ENCODE assay signal across 26 cellular contexts in the genomic region with DNA sequence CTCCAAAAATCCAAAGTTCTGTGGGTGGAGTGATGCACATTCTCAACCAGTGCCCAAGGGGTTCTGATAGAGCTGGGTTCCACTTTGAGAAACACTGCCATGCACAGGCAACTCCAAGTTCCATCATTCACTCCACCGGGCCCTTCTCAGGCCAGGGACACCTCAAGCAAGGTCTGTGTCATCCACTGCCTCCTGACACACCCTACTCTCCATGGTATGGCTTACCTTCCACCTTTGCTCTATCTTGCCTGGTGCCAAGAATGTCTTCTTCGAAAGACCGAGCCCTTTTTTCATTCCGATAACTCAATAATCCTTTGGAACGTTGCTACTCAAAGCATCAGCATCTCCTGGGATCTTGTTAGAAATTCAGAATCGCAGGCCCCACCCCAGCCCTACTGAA.
DNase-seq lines count a peak whose midpoint lies in the region; ATAC-seq and TF ChIP-seq lines count a peak whose summit lies in the region.
"Had no signal": no experiment of that assay in that cellular context is flagged by ENCODE, and none has a peak within 500 bp of the region (broad histone marks: within the 10 kb centered on the region; RNA-seq: fewer than 3 reads in every experiment).

No MANE protein-coding gene starts in this region.

- H3K27me3 ChIP-seq in mesenchymal stem cell (ENCODE audit: control insufficient read depth in 1 of 2, insufficient read depth in 1 of 2, low read length in 2 of 2), result no peaks in the 10 kb centered on the region
- no peaks in the 10 kb centered on the region for H3K27me3 ChIP-seq in spleen (replicated peaks in 1 of 7)
- H3K27me3 ChIP-seq: SJCRH30 had no signal

- H3K36me3 Mint-ChIP-seq in activated naive CD4-positive, alpha-beta T cell treated with anti-CD3 and anti-CD28 coated beads, Interleukin-2, amount 10 ng/mL, durations not matched to agents 7 days and 5 days, result peaks cover 49% of the 10 kb centered on the region
- H3K36me3 Mint-ChIP-seq in T-helper 17 cell (ENCODE audit: low read depth) (peaks cover 2% of the 10 kb centered on the region), progenitor cell of endocrine pancreas (ENCODE audit: insufficient read depth) (no peaks in the 10 kb centered on the region)
- H3K36me3 Mint-ChIP-seq in stimulated activated memory B cell treated with anti-CD40 and anti-IgM and Interleukin-4, amounts not matched to agents 10 μg/mL and 1 μg/mL and 100 μg/mL, for 72 hours, result peaks cover 52% of the 10 kb centered on the region

- CTCF ChIA-PET in activated naive CD4-positive, alpha-beta T cell treated with anti-CD3 and anti-CD28 coated beads, Interleukin-2, amount 10 ng/mL, durations not matched to agents 7 days and 5 days (lab: Charles Lee), result no interaction called here

- H2AK5ac ChIP-seq in mesenchymal stem cell (ENCODE audit: low read length, severe bottlenecking), result no peak overlapping the region

- no peak for DNase-seq in activated naive CD4-positive, alpha-beta T cell treated with anti-CD3 and anti-CD28 coated beads, Interleukin-2, amount 10 ng/mL, durations not matched to agents 7 days and 5 days
- no peak for DNase-seq in activated naive CD4-positive, alpha-beta T cell treated with Interleukin-2 at 50 U/mL for 16 hours
- DNase-seq in T-helper 17 cell (no peak), mesenchymal stem cell (no peak), spleen (no peak), progenitor cell of endocrine pancreas (ENCODE audit: low spot score, unreplicated experiment) (no peak), ACHN (no peak)
- DNase-seq: AML-193; C1 segment of cervical spinal cord; Calu3; CD8-positive, alpha-beta memory T cell; DMS153; H7; KG1; MM.1S; NCI-H1417; NCI-H1694; NCI-H2029 treated with DMSO at 0.1 percent for 48 hours; NCI-H446 treated with DMSO at 0.1 percent for 48 hours; NCI-H526; NCI-H82; PC-9; SJCRH30 had no signal

- H3K27ac ChIP-seq in mesenchymal stem cell (ENCODE audit: low read length, poor library complexity, severe bottlenecking) (no peak overlapping the region), spleen (no peak overlapping the region)
- H3K27ac ChIP-seq: PC-9, SJCRH30 had no signal

- no peak overlapping the region for H3K18ac ChIP-seq in mesenchymal stem cell (ENCODE audit: low read depth in 1 of 2, low read length in 2 of 2)

- WGBS in mesenchymal stem cell, result 96% methylated on average over 6 of the region's 6 CpGs
- 95 to 98% (median 95%) methylated on average over 6 of the region's 6 CpGs for WGBS in spleen, 5 donors

- no peak overlapping the region for H3K14ac ChIP-seq in mesenchymal stem cell (ENCODE audit: low read length in 2 of 2)

- H2AFZ ChIP-seq in mesenchymal stem cell (ENCODE audit: low read depth, low read length), result peak overlapping the region; percentile 36
- H2AFZ ChIP-seq: PC-9 had no signal

- intact Hi-C loops in spleen (cut with DNase I; ENCODE audit: low total_unique reads), result loop anchor here (10.0 kb wide), 1 partner anchor 45 kb away; no protein-coding TSS in a partner anchor

- H4K91ac ChIP-seq in mesenchymal stem cell (ENCODE audit: low read length), result no peak overlapping the region

- H3K4me1 ChIP-seq in mesenchymal stem cell (ENCODE audit: control insufficient read depth, insufficient read depth, low read depth, low read length), result peaks cover 2% of the 10 kb centered on the region
- H3K4me1 ChIP-seq in spleen, result peaks cover 20 to 38% (median 35%) of the 10 kb centered on the region in 6 donors
- H3K4me1 ChIP-seq: SJCRH30 had no signal

- H2BK12ac ChIP-seq in mesenchymal stem cell (ENCODE audit: low read length in 2 of 2), result peak overlapping the region in 1 of 2 experiments; percentile 33

- TF ChIP-seq CTCF in spleen (IDR thresholded peaks at IDR 0.05 in 8 of 11, conservative IDR thresholded peaks at IDR 0.05 in 3 of 11), result no peak
- TF ChIP-seq CTCF in progenitor cell of endocrine pancreas (IDR thresholded peaks at IDR 0.05; ENCODE audit: unreplicated experiment), result no peak

- peaks cover 4% of the 10 kb centered on the region for H3K9me3 Mint-ChIP-seq in activated naive CD4-positive, alpha-beta T cell treated with anti-CD3 and anti-CD28 coated beads, Interleukin-2, amount 10 ng/mL, durations not matched to agents 7 days and 5 days
- H3K9me3 Mint-ChIP-seq in stimulated activated memory B cell treated with anti-CD40 and anti-IgM and Interleukin-4, amounts not matched to agents 10 μg/mL and 1 μg/mL and 100 μg/mL, for 72 hours, result peaks cover 4% of the 10 kb centered on the region
- peaks cover 4% of the 10 kb centered on the region for H3K9me3 Mint-ChIP-seq in progenitor cell of endocrine pancreas (ENCODE audit: low read depth)
- H3K9me3 Mint-ChIP-seq: CD8-positive, alpha-beta memory T cell had no signal

- no peak overlapping the region for H3K23ac ChIP-seq in mesenchymal stem cell (ENCODE audit: low read length in 2 of 2)

- H3K4me2 ChIP-seq in mesenchymal stem cell (ENCODE audit: low read length, poor library complexity, severe bottlenecking), result no peak overlapping the region
- H3K4me2 ChIP-seq: PC-9 had no signal

- no peak for TF ChIP-seq POLR2A in spleen (IDR thresholded peaks at IDR 0.05)

- no peak overlapping the region for H3K4me3 Mint-ChIP-seq in activated naive CD4-positive, alpha-beta T cell treated with anti-CD3 and anti-CD28 coated beads, Interleukin-2, amount 10 ng/mL, durations not matched to agents 7 days and 5 days
- H3K4me3 Mint-ChIP-seq in T-helper 17 cell (no peak overlapping the region), progenitor cell of endocrine pancreas (ENCODE audit: low read depth) (no peak overlapping the region)
- H3K4me3 Mint-ChIP-seq in stimulated activated memory B cell treated with anti-CD40 and anti-IgM and Interleukin-4, amounts not matched to agents 10 μg/mL and 1 μg/mL and 100 μg/mL, for 72 hours, result no peak overlapping the region
- H3K4me3 Mint-ChIP-seq: CD8-positive, alpha-beta memory T cell had no signal

- H3K27me3 Mint-ChIP-seq in activated naive CD4-positive, alpha-beta T cell treated with anti-CD3 and anti-CD28 coated beads, Interleukin-2, amount 10 ng/mL, durations not matched to agents 7 days and 5 days, result no peaks in the 10 kb centered on the region
- H3K27me3 Mint-ChIP-seq in T-helper 17 cell (no peaks in the 10 kb centered on the region), progenitor cell of endocrine pancreas (no peaks in the 10 kb centered on the region)
- no peaks in the 10 kb centered on the region for H3K27me3 Mint-ChIP-seq in stimulated activated memory B cell treated with anti-CD40 and anti-IgM and Interleukin-4, amounts not matched to agents 10 μg/mL and 1 μg/mL and 100 μg/mL, for 72 hours
- H3K27me3 Mint-ChIP-seq: CD8-positive, alpha-beta memory T cell had no signal

- peak overlapping the region; percentile 24 for H3K27ac Mint-ChIP-seq in activated naive CD4-positive, alpha-beta T cell treated with anti-CD3 and anti-CD28 coated beads, Interleukin-2, amount 10 ng/mL, durations not matched to agents 7 days and 5 days
- H3K27ac Mint-ChIP-seq in T-helper 17 cell (peak overlapping the region; percentile 27), progenitor cell of endocrine pancreas (no peak overlapping the region)
- peak overlapping the region; percentile 96 for H3K27ac Mint-ChIP-seq in stimulated activated memory B cell treated with anti-CD40 and anti-IgM and Interleukin-4, amounts not matched to agents 10 μg/mL and 1 μg/mL and 100 μg/mL, for 72 hours

- no peak overlapping the region for H2BK120ac ChIP-seq in mesenchymal stem cell (ENCODE audit: low read depth, low read length)

- H3K9ac ChIP-seq in mesenchymal stem cell (ENCODE audit: low read length), result no peak overlapping the region

- H3K4me1 Mint-ChIP-seq in activated naive CD4-positive, alpha-beta T cell treated with anti-CD3 and anti-CD28 coated beads, Interleukin-2, amount 10 ng/mL, durations not matched to agents 7 days and 5 days, result peaks cover 48% of the 10 kb centered on the region
- peaks cover 32% of the 10 kb centered on the region for H3K4me1 Mint-ChIP-seq in T-helper 17 cell
- peaks cover 37% of the 10 kb centered on the region for H3K4me1 Mint-ChIP-seq in stimulated activated memory B cell treated with anti-CD40 and anti-IgM and Interleukin-4, amounts not matched to agents 10 μg/mL and 1 μg/mL and 100 μg/mL, for 72 hours
- H3K4me1 Mint-ChIP-seq in progenitor cell of endocrine pancreas (ENCODE audit: low read depth), result peaks cover 9% of the 10 kb centered on the region

- no peak overlapping the region for H2BK5ac ChIP-seq in mesenchymal stem cell (ENCODE audit: low read depth, low read length, poor library complexity, severe bottlenecking)

- ATAC-seq in T-helper 17 cell, result no peak
- ATAC-seq in stimulated activated memory B cell treated with anti-CD40 and anti-IgM and Interleukin-4, amounts not matched to agents 10 μg/mL and 1 μg/mL and 100 μg/mL, for 72 hours, result no peak
- ATAC-seq: Right ventricle myocardium inferior, SK-N-SH treated with all-trans-retinoic acid at 6 μM for 48 hours had no signal

- H3K9me3 ChIP-seq in T-helper 17 cell (ENCODE audit: control insufficient read depth, low read length, poor library complexity, severe bottlenecking) (no peaks in the 10 kb centered on the region), mesenchymal stem cell (ENCODE audit: control insufficient read depth, low read length) (no peaks in the 10 kb centered on the region), spleen (no peaks in the 10 kb centered on the region)
- H3K9me3 ChIP-seq: SJCRH30 had no signal

- H4K8ac ChIP-seq in mesenchymal stem cell (ENCODE audit: low read length), result no peak overlapping the region

- in situ Hi-C loops in ACHN (cut with HindIII; ENCODE audit: low pct_ligation_motif_present, low pct_unique_long_range_greater_than_20kb, low sequenced_read_pairs), result no loop called here

- no peaks in the 10 kb centered on the region for H3K36me3 ChIP-seq in mesenchymal stem cell (ENCODE audit: control insufficient read depth in 1 of 2, insufficient read depth in 2 of 2, low read depth in 1 of 2, low read length in 2 of 2)
- H3K36me3 ChIP-seq in spleen, result peaks cover 0 to 4% (median 0%) of the 10 kb centered on the region in 6 donors
- H3K36me3 ChIP-seq: SJCRH30 had no signal

- H2BK15ac ChIP-seq in mesenchymal stem cell (ENCODE audit: low read depth, poor library complexity, severe bottlenecking), result no peak overlapping the region

- no peak overlapping the region for H3K4ac ChIP-seq in mesenchymal stem cell (ENCODE audit: low read depth in 1 of 2, low read length in 2 of 2)

- H3K4me3 ChIP-seq in mesenchymal stem cell (ENCODE audit: insufficient read depth in 1 of 2, low read depth in 1 of 2, low read length in 2 of 2) (no peak overlapping the region), spleen (no peak overlapping the region)
- H3K4me3 ChIP-seq: PC-9, SJCRH30 had no signal

- no peaks in the 10 kb centered on the region for H3K79me1 ChIP-seq in mesenchymal stem cell (replicated peaks; ENCODE audit: low read length, poor library complexity, severe bottlenecking)
